Comparison of ENCODE assay signal across 12 cellular contexts in the genomic region with DNA sequence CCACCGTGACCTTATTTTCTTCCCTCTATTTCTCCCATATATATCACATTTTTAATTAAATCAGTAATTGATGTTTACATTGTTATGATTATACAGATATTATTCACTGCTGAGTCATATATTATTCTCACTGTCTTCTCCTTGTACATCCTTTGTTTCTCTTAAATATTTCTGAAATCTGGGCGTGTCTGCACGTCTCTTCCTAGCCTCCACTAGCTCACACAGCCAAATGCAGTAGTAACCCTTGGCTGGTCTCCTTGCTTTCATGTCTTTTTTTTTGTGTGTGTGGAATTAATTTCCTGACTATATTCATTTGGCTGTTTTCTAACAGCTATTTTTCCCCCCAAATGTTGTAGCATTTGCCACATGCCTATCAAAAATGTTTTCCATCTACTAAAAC. TPM values are rescaled to one million over a fixed set of nuclear protein-coding genes. Genes with fewer than 3 reads are reported as not detected.
DNase-seq lines count a peak whose midpoint lies in the region; ATAC-seq, FAIRE-seq and TF ChIP-seq lines count a peak whose summit lies in the region.
"Had no signal": no experiment of that assay in that cellular context is flagged by ENCODE, and none has a peak within 500 bp of the region (broad histone marks: within the 10 kb centered on the region; RNA-seq: fewer than 3 reads in every experiment).

No MANE protein-coding gene starts in this region.

- CTCF ChIA-PET in A549 (lab: Yijun Ruan, JAX): interaction anchor here (1.1 to 5.5 kb wide), 4 partner anchors 18 to 927 kb away, joined by 3 to 43 read pairs (median 16); a partner anchor contains a TSS

- 19% methylated on average over 3 of the region's 3 CpGs for WGBS in A549 (ENCODE audit: missing lambda C conversion rate)

- peak overlapping the region; percentile 29 for H3K27ac Mint-ChIP-seq in GM23338
- peak overlapping the region; percentile 85 for H3K27ac Mint-ChIP-seq in activated T-helper 17 cell treated with anti-CD3 and anti-CD28 coated beads, Interleukin-2, amount 50 U/mL, for 72 hours
- H3K27ac Mint-ChIP-seq: activated naive CD4-positive, alpha-beta T cell treated with anti-CD3 and anti-CD28 coated beads, Interleukin-2, amount 10 ng/mL, durations not matched to agents 7 days and 5 days had no signal

- FAIRE-seq in A549 (lab: Jason Lieb, UNC): no peak

- TF ChIP-seq RAD21 in A549 (conservative IDR thresholded peaks at IDR 0.05 in 1 of 2, IDR thresholded peaks at IDR 0.05 in 1 of 2): no peak

- TF ChIP-seq POLR2A in A549 (IDR thresholded peaks at IDR 0.05; ENCODE audit: low read length): no peak

- H3K4me1 ChIP-seq in A549 (peaks cover 50% of the 10 kb centered on the region), GM23338 (ENCODE audit: insufficient read depth) (no peaks in the 10 kb centered on the region), left lung (peaks cover 0 to 10% of the 10 kb centered on the region in 2 donors)

- H3K4me3 Mint-ChIP-seq in GM23338: no peak overlapping the region
- H3K4me3 Mint-ChIP-seq in activated T-helper 17 cell treated with anti-CD3 and anti-CD28 coated beads, Interleukin-2, amount 50 U/mL, for 72 hours: peak overlapping the region; percentile 40
- H3K4me3 Mint-ChIP-seq: activated naive CD4-positive, alpha-beta T cell treated with anti-CD3 and anti-CD28 coated beads, Interleukin-2, amount 10 ng/mL, durations not matched to agents 7 days and 5 days had no signal

- no peak for TF ChIP-seq EP300 in A549 (IDR thresholded peaks at IDR 0.05)

- H3K4me2 ChIP-seq in A549: peak overlapping the region; percentile 62
- H3K4me2 ChIP-seq in GM23338: no peak overlapping the region

- H3K4me3 ChIP-seq in A549 (no peak overlapping the region), GM23338 (no peak overlapping the region), left lung (no peak overlapping the region)

- H3K9me2 ChIP-seq in GM23338 (ENCODE audit: insufficient read depth): no peaks in the 10 kb centered on the region

- TF ChIP-seq CTCF in A549 (IDR thresholded peaks at IDR 0.05) (no peak), GM23338 (conservative IDR thresholded peaks at IDR 0.05; ENCODE audit: low read depth in 2 of 2) (no peak), left lung (IDR thresholded peaks at IDR 0.05) (no peak)

- intact Hi-C loops in left lung (cut with DNase I): no loop called here

- POLR2A ChIA-PET in A549 (lab: Yijun Ruan, JAX): interaction anchor here (1.2 to 2.3 kb wide), 4 partner anchors 16 to 197 kb away, joined by 3 to 16 read pairs (median 6); a partner anchor contains a TSS

- peaks cover 32% of the 10 kb centered on the region for H3K79me2 ChIP-seq in GM23338 (replicated peaks; ENCODE audit: insufficient read depth)

- H3K36me3 ChIP-seq in GM23338 (ENCODE audit: insufficient read depth): no peaks in the 10 kb centered on the region
- peaks cover 0 to 10% of the 10 kb centered on the region in 2 donors for H3K36me3 ChIP-seq in left lung

- peaks cover 3% of the 10 kb centered on the region for H3K27me3 Mint-ChIP-seq in GM23338 (ENCODE audit: insufficient read depth, low read depth, poor library complexity)
- no peaks in the 10 kb centered on the region for H3K27me3 Mint-ChIP-seq in activated T-helper 17 cell treated with anti-CD3 and anti-CD28 coated beads, Interleukin-2, amount 50 U/mL, for 72 hours
- H3K27me3 Mint-ChIP-seq: activated naive CD4-positive, alpha-beta T cell treated with anti-CD3 and anti-CD28 coated beads, Interleukin-2, amount 10 ng/mL, durations not matched to agents 7 days and 5 days had no signal

- H3F3A ChIP-seq in GM23338 (replicated peaks; ENCODE audit: low read depth): no peaks in the 10 kb centered on the region; the same call in 1 of the 2 replicates

- DNase-seq in A549 (ENCODE audit: low read depth in 1 of 2, low spot score in 1 of 2) (peak in 1 of 2 experiments; percentile 31), GM23338 (ENCODE audit: low spot score) (no peak), fibroblast of the conjunctiva (ENCODE audit: low read depth) (peak; percentile 29), left lung (no peak), NOMO-1 treated with DMSO at 0.1 percent for 48 hours (lab: John Stamatoyannopoulos, UW; ENCODE audit: unreplicated experiment) (no peak)
- DNase-seq: activated naive CD4-positive, alpha-beta T cell treated with anti-CD3 and anti-CD28 coated beads, Interleukin-2, amount 10 ng/mL, durations not matched to agents 7 days and 5 days; cerebellar nuclear complex; NCI-H2107; NCI-H82 had no signal

- no peaks in the 10 kb centered on the region for H4K20me1 ChIP-seq in GM23338 (replicated peaks; ENCODE audit: insufficient read depth)

- H3K27ac ChIP-seq in A549 (peak overlapping the region; percentile 52 to 74; a peak in 5 of 6 replicates), GM23338 (ENCODE audit: low read depth) (peak overlapping the region; percentile 64), left lung (no peak overlapping the region)

- no peaks in the 10 kb centered on the region for H3K9me3 ChIP-seq in A549
- H3K9me3 ChIP-seq in left lung: no peaks in the 10 kb centered on the region

- peaks cover 24% of the 10 kb centered on the region; the same call in 2 of the 3 replicates for H3K36me3 Mint-ChIP-seq in GM23338 (ENCODE audit: low read depth)
- H3K36me3 Mint-ChIP-seq in activated T-helper 17 cell treated with anti-CD3 and anti-CD28 coated beads, Interleukin-2, amount 50 U/mL, for 72 hours (ENCODE audit: low read depth): peaks cover 40% of the 10 kb centered on the region

- H2AFZ ChIP-seq in GM23338: no peak overlapping the region

- H3K4me1 Mint-ChIP-seq in GM23338: peaks cover 15% of the 10 kb centered on the region; the same call in 2 of the 3 replicates
- peaks cover 31% of the 10 kb centered on the region for H3K4me1 Mint-ChIP-seq in activated T-helper 17 cell treated with anti-CD3 and anti-CD28 coated beads, Interleukin-2, amount 50 U/mL, for 72 hours

- H3K27me3 ChIP-seq in GM23338 (ENCODE audit: insufficient read depth): no peaks in the 10 kb centered on the region
- no peaks in the 10 kb centered on the region for H3K27me3 ChIP-seq in left lung

- no peaks in the 10 kb centered on the region for H3K9me3 Mint-ChIP-seq in GM23338
- H3K9me3 Mint-ChIP-seq in activated T-helper 17 cell treated with anti-CD3 and anti-CD28 coated beads, Interleukin-2, amount 50 U/mL, for 72 hours: no peaks in the 10 kb centered on the region
- H3K9me3 Mint-ChIP-seq: activated naive CD4-positive, alpha-beta T cell treated with anti-CD3 and anti-CD28 coated beads, Interleukin-2, amount 10 ng/mL, durations not matched to agents 7 days and 5 days had no signal

- ATAC-seq in A549 (peak in 1 of 2 experiments; percentile 58; a peak in 3 of 6 replicates), GM23338 (no peak), HG03095 (IDR thresholded peaks at IDR 0.05; ENCODE audit: unreplicated experiment) (no peak), left lung (no peak), HG03342 (IDR thresholded peaks at IDR 0.05; ENCODE audit: unreplicated experiment) (no peak)
- no peak for ATAC-seq in activated T-helper 17 cell treated with anti-CD3 and anti-CD28 coated beads, Interleukin-2, amount 50 U/mL, for 72 hours (replicated peaks)

TF ChIP-seq in A549, 52 proteins besides CTCF, POLR2A, EP300 and RAD21 (continues in another document):
- TF ChIP-seq FOSL2 (IDR thresholded peaks at IDR 0.05): peak; percentile 34; the same call in 1 of the 2 replicates
- 0 out of 2 replicates have a peak, but pooled peaks have one; percentile 27 for TF ChIP-seq FOSL2 (CRISPR knock-in tag; IDR thresholded peaks at IDR 0.05)
- no peak for TF ChIP-seq RCOR1 (IDR thresholded peaks at IDR 0.05; ENCODE audit: low read depth, low read length)
- no peak for TF ChIP-seq NFE2L2 (conservative IDR thresholded peaks at IDR 0.05; ENCODE audit: low read length)
- TF ChIP-seq CEBPB (IDR thresholded peaks at IDR 0.05): no peak
- peak; percentile 27 for TF ChIP-seq MAFK (IDR thresholded peaks at IDR 0.05; ENCODE audit: partially characterized antibody)

TF ChIP-seq in GM23338, 12 proteins besides CTCF, POLR2A, EP300 and RAD21 (continues in another document):
- TF ChIP-seq NANOG (IDR thresholded peaks at IDR 0.05; ENCODE audit: borderline replicate concordance) (no peak), ZNF114 (CRISPR knock-in tag; IDR thresholded peaks at IDR 0.05) (no peak), JUNB (IDR thresholded peaks at IDR 0.05; ENCODE audit: unreplicated experiment) (no peak), CREB1 (CRISPR knock-in tag; IDR thresholded peaks at IDR 0.05; ENCODE audit: low read depth) (no peak), POLR2AphosphoS5 (IDR thresholded peaks at IDR 0.05; ENCODE audit: low read depth) (no peak)
- TF ChIP-seq, protein P1, sequence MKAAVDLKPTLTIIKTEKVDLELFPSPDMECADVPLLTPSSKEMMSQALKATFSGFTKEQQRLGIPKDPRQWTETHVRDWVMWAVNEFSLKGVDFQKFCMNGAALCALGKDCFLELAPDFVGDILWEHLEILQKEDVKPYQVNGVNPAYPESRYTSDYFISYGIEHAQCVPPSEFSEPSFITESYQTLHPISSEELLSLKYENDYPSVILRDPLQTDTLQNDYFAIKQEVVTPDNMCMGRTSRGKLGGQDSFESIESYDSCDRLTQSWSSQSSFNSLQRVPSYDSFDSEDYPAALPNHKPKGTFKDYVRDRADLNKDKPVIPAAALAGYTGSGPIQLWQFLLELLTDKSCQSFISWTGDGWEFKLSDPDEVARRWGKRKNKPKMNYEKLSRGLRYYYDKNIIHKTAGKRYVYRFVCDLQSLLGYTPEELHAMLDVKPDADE (IDR thresholded peaks at IDR 0.05): no peak

RNA-seq across cellular contexts. Expression of a gene that starts 15.8 kb away (rescaled TPM):
- polyA plus RNA-seq in A549 (2011; rRNA removed): 31.6 and 38.7 TPM in 2 replicates
- 13.0 and 14.8 TPM in 2 replicates for polyA plus RNA-seq in A549 (2012; cell fraction: cytosol; rRNA removed)
- 9.4 and 12.8 TPM in 2 replicates for polyA plus RNA-seq in A549 (2012; cell fraction: nucleus; rRNA removed)
- 16.9 to 20.8 TPM (median 17.7 TPM) in 3 replicates for polyA plus RNA-seq in A549 (2017; fragmentation: RNase III; extraction: RNeasy Plus Mini Kit Qiagen cat#74134 plus additional on column Dnase treatment)
- 9.6 and 11.0 TPM in 2 replicates for polyA minus RNA-seq in A549 (2011; rRNA and poly(A)+ RNA removed)
- total RNA-seq in GM23338 (2014; rRNA removed; shearing (Covaris generic)): 32.1 and 35.1 TPM in 2 replicates
- polyA plus RNA-seq in GM23338 (2016; fragmentation: Nextera tagmentation; extraction: Ambion mirVana): 19.6 and 20.8 TPM in 2 replicates
- total RNA-seq in activated T-helper 17 cell treated with anti-CD3 and anti-CD28 coated beads, Interleukin-2, amount 50 U/mL, for 72 hours: 1 to 10 TPM; 3.4 to 6.8 TPM
- 10 to 100 TPM; 20.6 to 33.2 TPM for total RNA-seq in left lung

RNA-seq across cellular contexts. Expression of a gene that starts 42.5 kb away (rescaled TPM):
- polyA plus RNA-seq in A549 (2011; rRNA removed): 6.7 and 7.5 TPM in 2 replicates
- polyA plus RNA-seq in A549 (2012; cell fraction: cytosol; rRNA removed): 2.5 and 4.2 TPM in 2 replicates
- 3.3 and 4.4 TPM in 2 replicates for polyA plus RNA-seq in A549 (2012; cell fraction: nucleus; rRNA removed)
- polyA plus RNA-seq in A549 (2017; fragmentation: RNase III; extraction: RNeasy Plus Mini Kit Qiagen cat#74134 plus additional on column Dnase treatment): 3.9 to 4.9 TPM (median 4.9 TPM) in 3 replicates
- polyA minus RNA-seq in A549 (2011; rRNA and poly(A)+ RNA removed): 8.3 and 8.9 TPM in 2 replicates
- total RNA-seq in GM23338 (2014; rRNA removed; shearing (Covaris generic)): 80.5 and 94.8 TPM in 2 replicates
- 28.1 and 32.3 TPM in 2 replicates for polyA plus RNA-seq in GM23338 (2016; fragmentation: Nextera tagmentation; extraction: Ambion mirVana)
- total RNA-seq in activated T-helper 17 cell treated with anti-CD3 and anti-CD28 coated beads, Interleukin-2, amount 50 U/mL, for 72 hours: 1 to 10 TPM in 1 of 2 donors, under 1 TPM in 1; 0.54 to 1.2 TPM
- total RNA-seq in left lung: 10 to 100 TPM; 31.9 to 33.8 TPM

Comparison
In these comparisons a context has a peak if more than half of its experiments do, and no peak if none do; other contexts are left out.
1. H3K27ac ChIP-seq: peak in A549 (2 of 2) and GM23338 (single experiment); none in left lung (0 of 2).
2. RNA of a gene that starts 42.5 kb away (total RNA-seq): 80.5 to 94.8 TPM in GM23338 and 31.9 to 33.8 TPM in left lung; 0.54 to 1.2 TPM in activated T-helper 17 cell treated with anti-CD3 and anti-CD28 coated beads, Interleukin-2, amount 50 U/mL, for 72 hours; every median in the first group is over 10 times any median in the second.